ENCODE assay signal across 1 cellular context in the genomic region with DNA sequence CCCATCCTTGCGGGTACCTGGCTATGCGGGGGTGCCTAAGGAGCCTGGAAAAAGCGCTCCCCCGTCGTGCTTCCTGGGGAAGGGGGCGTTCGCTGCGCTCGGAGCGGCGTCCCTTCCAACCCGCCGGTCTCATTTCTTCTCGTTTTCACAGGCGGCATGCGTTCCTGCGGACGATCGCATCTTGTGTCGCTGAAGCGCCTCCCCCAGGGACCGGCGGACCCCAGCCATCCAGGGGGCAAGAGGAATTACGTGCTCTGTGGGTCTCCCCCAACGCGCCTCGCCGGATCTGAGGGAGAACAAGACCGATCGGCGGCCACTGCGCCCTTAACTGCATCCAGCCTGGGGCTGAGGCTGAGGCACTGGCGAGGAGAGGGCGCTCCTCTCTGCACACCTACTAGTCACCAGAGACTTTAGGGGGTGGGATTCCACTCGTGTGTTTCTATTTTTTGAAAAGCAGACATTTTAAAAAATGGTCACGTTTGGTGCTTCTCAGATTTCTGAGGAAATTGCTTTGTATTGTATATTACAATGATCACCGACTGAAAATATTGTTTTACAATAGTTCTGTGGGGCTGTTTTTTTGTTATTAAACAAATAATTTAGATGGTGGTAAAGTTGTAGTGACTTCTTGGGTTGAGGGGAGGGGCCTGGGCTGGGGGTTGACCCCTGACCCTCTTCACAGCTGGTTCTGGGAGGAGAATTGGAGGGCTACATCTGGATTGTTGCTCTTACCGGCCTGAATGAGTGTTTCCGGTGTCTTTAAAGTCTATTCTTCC.
TF ChIP-seq lines count a peak whose summit lies in the region.

No MANE protein-coding gene starts in this region.

TF ChIP-seq in WTC11, 78 proteins besides CTCF, POLR2A, EP300 and RAD21 (continued from another document):
- TF ChIP-seq, protein P1, sequence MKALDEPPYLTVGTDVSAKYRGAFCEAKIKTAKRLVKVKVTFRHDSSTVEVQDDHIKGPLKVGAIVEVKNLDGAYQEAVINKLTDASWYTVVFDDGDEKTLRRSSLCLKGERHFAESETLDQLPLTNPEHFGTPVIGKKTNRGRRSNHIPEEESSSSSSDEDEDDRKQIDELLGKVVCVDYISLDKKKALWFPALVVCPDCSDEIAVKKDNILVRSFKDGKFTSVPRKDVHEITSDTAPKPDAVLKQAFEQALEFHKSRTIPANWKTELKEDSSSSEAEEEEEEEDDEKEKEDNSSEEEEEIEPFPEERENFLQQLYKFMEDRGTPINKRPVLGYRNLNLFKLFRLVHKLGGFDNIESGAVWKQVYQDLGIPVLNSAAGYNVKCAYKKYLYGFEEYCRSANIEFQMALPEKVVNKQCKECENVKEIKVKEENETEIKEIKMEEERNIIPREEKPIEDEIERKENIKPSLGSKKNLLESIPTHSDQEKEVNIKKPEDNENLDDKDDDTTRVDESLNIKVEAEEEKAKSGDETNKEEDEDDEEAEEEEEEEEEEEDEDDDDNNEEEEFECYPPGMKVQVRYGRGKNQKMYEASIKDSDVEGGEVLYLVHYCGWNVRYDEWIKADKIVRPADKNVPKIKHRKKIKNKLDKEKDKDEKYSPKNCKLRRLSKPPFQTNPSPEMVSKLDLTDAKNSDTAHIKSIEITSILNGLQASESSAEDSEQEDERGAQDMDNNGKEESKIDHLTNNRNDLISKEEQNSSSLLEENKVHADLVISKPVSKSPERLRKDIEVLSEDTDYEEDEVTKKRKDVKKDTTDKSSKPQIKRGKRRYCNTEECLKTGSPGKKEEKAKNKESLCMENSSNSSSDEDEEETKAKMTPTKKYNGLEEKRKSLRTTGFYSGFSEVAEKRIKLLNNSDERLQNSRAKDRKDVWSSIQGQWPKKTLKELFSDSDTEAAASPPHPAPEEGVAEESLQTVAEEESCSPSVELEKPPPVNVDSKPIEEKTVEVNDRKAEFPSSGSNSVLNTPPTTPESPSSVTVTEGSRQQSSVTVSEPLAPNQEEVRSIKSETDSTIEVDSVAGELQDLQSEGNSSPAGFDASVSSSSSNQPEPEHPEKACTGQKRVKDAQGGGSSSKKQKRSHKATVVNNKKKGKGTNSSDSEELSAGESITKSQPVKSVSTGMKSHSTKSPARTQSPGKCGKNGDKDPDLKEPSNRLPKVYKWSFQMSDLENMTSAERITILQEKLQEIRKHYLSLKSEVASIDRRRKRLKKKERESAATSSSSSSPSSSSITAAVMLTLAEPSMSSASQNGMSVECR (CRISPR knock-in tag; IDR thresholded peaks at IDR 0.05; ENCODE audit: borderline replicate concordance): 0 out of 2 replicates have a peak, but pooled peaks have one; percentile 29
- TF ChIP-seq ETV6 (CRISPR knock-in tag; IDR thresholded peaks at IDR 0.05) (0 out of 2 replicates have a peak, but pooled peaks have one; percentile 2), TCF7 (CRISPR knock-in tag; IDR thresholded peaks at IDR 0.05; ENCODE audit: low read depth) (0 out of 2 replicates have a peak, but pooled peaks have one; percentile 14)
- TF ChIP-seq, protein P2, sequence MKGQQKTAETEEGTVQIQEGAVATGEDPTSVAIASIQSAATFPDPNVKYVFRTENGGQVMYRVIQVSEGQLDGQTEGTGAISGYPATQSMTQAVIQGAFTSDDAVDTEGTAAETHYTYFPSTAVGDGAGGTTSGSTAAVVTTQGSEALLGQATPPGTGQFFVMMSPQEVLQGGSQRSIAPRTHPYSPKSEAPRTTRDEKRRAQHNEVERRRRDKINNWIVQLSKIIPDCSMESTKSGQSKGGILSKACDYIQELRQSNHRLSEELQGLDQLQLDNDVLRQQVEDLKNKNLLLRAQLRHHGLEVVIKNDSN (CRISPR knock-in tag; IDR thresholded peaks at IDR 0.05): peak; percentile 36; the same call in 1 of the 2 replicates
- TF ChIP-seq, protein P3, sequence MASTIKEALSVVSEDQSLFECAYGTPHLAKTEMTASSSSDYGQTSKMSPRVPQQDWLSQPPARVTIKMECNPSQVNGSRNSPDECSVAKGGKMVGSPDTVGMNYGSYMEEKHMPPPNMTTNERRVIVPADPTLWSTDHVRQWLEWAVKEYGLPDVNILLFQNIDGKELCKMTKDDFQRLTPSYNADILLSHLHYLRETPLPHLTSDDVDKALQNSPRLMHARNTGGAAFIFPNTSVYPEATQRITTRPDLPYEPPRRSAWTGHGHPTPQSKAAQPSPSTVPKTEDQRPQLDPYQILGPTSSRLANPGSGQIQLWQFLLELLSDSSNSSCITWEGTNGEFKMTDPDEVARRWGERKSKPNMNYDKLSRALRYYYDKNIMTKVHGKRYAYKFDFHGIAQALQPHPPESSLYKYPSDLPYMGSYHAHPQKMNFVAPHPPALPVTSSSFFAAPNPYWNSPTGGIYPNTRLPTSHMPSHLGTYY (CRISPR knock-in tag; IDR thresholded peaks at IDR 0.05): no peak
- TF ChIP-seq, protein P4, sequence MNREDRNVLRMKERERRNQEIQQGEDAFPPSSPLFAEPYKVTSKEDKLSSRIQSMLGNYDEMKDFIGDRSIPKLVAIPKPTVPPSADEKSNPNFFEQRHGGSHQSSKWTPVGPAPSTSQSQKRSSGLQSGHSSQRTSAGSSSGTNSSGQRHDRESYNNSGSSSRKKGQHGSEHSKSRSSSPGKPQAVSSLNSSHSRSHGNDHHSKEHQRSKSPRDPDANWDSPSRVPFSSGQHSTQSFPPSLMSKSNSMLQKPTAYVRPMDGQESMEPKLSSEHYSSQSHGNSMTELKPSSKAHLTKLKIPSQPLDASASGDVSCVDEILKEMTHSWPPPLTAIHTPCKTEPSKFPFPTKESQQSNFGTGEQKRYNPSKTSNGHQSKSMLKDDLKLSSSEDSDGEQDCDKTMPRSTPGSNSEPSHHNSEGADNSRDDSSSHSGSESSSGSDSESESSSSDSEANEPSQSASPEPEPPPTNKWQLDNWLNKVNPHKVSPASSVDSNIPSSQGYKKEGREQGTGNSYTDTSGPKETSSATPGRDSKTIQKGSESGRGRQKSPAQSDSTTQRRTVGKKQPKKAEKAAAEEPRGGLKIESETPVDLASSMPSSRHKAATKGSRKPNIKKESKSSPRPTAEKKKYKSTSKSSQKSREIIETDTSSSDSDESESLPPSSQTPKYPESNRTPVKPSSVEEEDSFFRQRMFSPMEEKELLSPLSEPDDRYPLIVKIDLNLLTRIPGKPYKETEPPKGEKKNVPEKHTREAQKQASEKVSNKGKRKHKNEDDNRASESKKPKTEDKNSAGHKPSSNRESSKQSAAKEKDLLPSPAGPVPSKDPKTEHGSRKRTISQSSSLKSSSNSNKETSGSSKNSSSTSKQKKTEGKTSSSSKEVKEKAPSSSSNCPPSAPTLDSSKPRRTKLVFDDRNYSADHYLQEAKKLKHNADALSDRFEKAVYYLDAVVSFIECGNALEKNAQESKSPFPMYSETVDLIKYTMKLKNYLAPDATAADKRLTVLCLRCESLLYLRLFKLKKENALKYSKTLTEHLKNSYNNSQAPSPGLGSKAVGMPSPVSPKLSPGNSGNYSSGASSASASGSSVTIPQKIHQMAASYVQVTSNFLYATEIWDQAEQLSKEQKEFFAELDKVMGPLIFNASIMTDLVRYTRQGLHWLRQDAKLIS (CRISPR knock-in tag; IDR thresholded peaks at IDR 0.05; ENCODE audit: borderline replicate concordance): peak; percentile 64; the same call in 1 of the 2 replicates
